In the genomic region with DNA sequence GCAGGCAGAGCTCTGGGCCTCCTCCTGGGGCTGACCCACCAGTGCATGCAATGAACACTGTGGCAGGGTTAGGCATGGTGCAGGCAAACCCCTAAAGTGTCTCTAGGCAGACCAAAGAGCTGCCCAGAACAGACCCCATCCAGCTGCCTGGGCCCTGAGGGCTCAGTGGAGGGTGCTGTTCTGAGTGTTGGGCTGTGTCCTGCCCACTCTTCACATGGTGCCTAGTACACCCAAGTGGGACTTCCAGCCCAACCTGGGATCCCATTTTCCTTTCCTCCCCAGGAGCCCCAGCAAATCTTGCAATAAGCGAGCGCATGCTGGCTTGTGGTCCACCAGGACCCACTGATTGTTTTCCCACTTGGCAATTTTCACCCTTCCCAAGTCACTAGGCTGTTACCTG, we compare ENCODE assay signal across 23 cellular contexts.
"Had no signal": no experiment of that assay in that cellular context is flagged by ENCODE, and none has a peak within 500 bp of the region (broad histone marks: within the 10 kb centered on the region; RNA-seq: fewer than 3 reads in every experiment).

No MANE protein-coding gene starts in this region.

- H3K9me3 ChIP-seq: body of pancreas, left ventricle myocardium inferior, right lobe of liver had no signal

- H3K4me3 ChIP-seq: body of pancreas, left ventricle myocardium inferior, right lobe of liver, skin epidermis had no signal

- H3K36me3 Mint-ChIP-seq: activated naive CD4-positive, alpha-beta T cell treated with anti-CD3 and anti-CD28 coated beads, Interleukin-2, amount 10 ng/mL, durations not matched to agents 7 days and 5 days; stimulated activated effector memory CD8-positive, alpha-beta T cell treated with anti-CD3 and anti-CD28 coated beads, Interleukin-12 subunit alpha, Interleukin-12 subunit beta, amount 100 ng/mL, for 72 hours; type B pancreatic cell had no signal

- H3K27ac ChIP-seq: body of pancreas had no signal

- H3K27me3 Mint-ChIP-seq: activated CD4-positive, alpha-beta memory T cell treated with anti-CD3 and anti-CD28 coated beads, Interleukin-2, amount 10 ng/mL, durations not matched to agents 7 days and 5 days; type B pancreatic cell had no signal

- H3K27me3 ChIP-seq: body of pancreas, right lobe of liver had no signal

- H3K9me3 Mint-ChIP-seq: activated CD4-positive, alpha-beta memory T cell treated with anti-CD3 and anti-CD28 coated beads, Interleukin-2, amount 10 ng/mL, durations not matched to agents 7 days and 5 days; activated CD4-positive, alpha-beta T cell treated with anti-CD3 and anti-CD28 coated beads, Interleukin-2, amount 10 ng/mL, durations not matched to agents 24 days and 14 days; activated naive CD4-positive, alpha-beta T cell treated with anti-CD3 and anti-CD28 coated beads, Interleukin-2, amount 10 ng/mL, durations not matched to agents 7 days and 5 days; activated naive CD8-positive, alpha-beta T cell treated with anti-CD3 and anti-CD28 coated beads, Interleukin-2, amount 50 U/mL, for 24 hours; activated T-cell treated with anti-CD3 and anti-CD28 coated beads, Interleukin-2, amount 50 U/mL, for 72 hours; memory B cell; nephron progenitor cell; stimulated activated effector memory CD8-positive, alpha-beta T cell treated with anti-CD3 and anti-CD28 coated beads, Interleukin-12 subunit alpha, Interleukin-12 subunit beta, amount 100 ng/mL, for 72 hours; stimulated activated naive CD8-positive, alpha-beta T cell treated with anti-CD3 and anti-CD28 coated beads, Interleukin-15, amount 100 ng/mL, for 72 hours; T-helper 1 cell treated with Interleukin-12 subunit alpha and Interleukin-12 subunit beta and Interleukin-4 antibody, amounts not matched to agents 30 μg/mL and 1 μg/mL, for 36 hours; type B pancreatic cell had no signal

- H3K4me1 Mint-ChIP-seq: activated CD4-positive, alpha-beta memory T cell treated with anti-CD3 and anti-CD28 coated beads, Interleukin-2, amount 10 ng/mL, durations not matched to agents 7 days and 5 days; activated CD4-positive, alpha-beta T cell treated with anti-CD3 and anti-CD28 coated beads, Interleukin-2, amount 10 ng/mL, durations not matched to agents 24 days and 14 days; stimulated activated effector memory CD8-positive, alpha-beta T cell treated with anti-CD3 and anti-CD28 coated beads, Interleukin-12 subunit alpha, Interleukin-12 subunit beta, amount 100 ng/mL, for 72 hours; stimulated activated naive CD8-positive, alpha-beta T cell treated with anti-CD3 and anti-CD28 coated beads, Interleukin-15, amount 100 ng/mL, for 72 hours had no signal

- H3K27ac Mint-ChIP-seq: activated CD4-positive, alpha-beta memory T cell treated with anti-CD3 and anti-CD28 coated beads, Interleukin-2, amount 10 ng/mL, durations not matched to agents 7 days and 5 days; activated CD4-positive, alpha-beta T cell treated with anti-CD3 and anti-CD28 coated beads, Interleukin-2, amount 10 ng/mL, durations not matched to agents 24 days and 14 days; activated naive CD4-positive, alpha-beta T cell treated with anti-CD3 and anti-CD28 coated beads, Interleukin-2, amount 10 ng/mL, durations not matched to agents 7 days and 5 days; activated naive CD8-positive, alpha-beta T cell treated with anti-CD3 and anti-CD28 coated beads, Interleukin-2, amount 50 U/mL, for 24 hours; activated T-cell treated with anti-CD3 and anti-CD28 coated beads, Interleukin-2, amount 50 U/mL, for 72 hours; memory B cell; stimulated activated effector memory CD8-positive, alpha-beta T cell treated with anti-CD3 and anti-CD28 coated beads, Interleukin-12 subunit alpha, Interleukin-12 subunit beta, amount 100 ng/mL, for 72 hours; stimulated activated naive CD8-positive, alpha-beta T cell treated with anti-CD3 and anti-CD28 coated beads, Interleukin-15, amount 100 ng/mL, for 72 hours; T-helper 1 cell treated with Interleukin-12 subunit alpha and Interleukin-12 subunit beta and Interleukin-4 antibody, amounts not matched to agents 30 μg/mL and 1 μg/mL, for 36 hours; type B pancreatic cell had no signal

- DNase-seq: activated CD4-positive, alpha-beta memory T cell treated with anti-CD3 and anti-CD28 coated beads, Interleukin-2, amount 10 ng/mL, durations not matched to agents 7 days and 5 days; activated CD4-positive, alpha-beta T cell treated with anti-CD3 and anti-CD28 coated beads, Interleukin-2, amount 10 ng/mL, durations not matched to agents 24 days and 14 days; activated CD4-positive, CD25-positive, alpha-beta regulatory T cell; activated effector memory CD4-positive, alpha-beta T cell treated with Interleukin-2 at 50 U/mL for 16 hours; activated naive CD4-positive, alpha-beta T cell treated with anti-CD3 and anti-CD28 coated beads, Interleukin-2, amount 10 ng/mL, durations not matched to agents 7 days and 5 days; activated naive CD8-positive, alpha-beta T cell treated with anti-CD3 and anti-CD28 coated beads, Interleukin-2, amount 50 U/mL, for 24 hours; activated T-cell treated with anti-CD3 and anti-CD28 coated beads, Interleukin-2, amount 50 U/mL, for 72 hours; body of pancreas; caudate nucleus; effector memory CD4-positive, alpha-beta T cell; hippocampal formation; left ventricle myocardium inferior; nephron progenitor cell; occipital lobe; stimulated activated CD4-positive, alpha-beta T cell treated with anti-CD3 and anti-CD28 coated beads, Interleukin-2, amount 100 ng/mL, for 24 hours; stimulated activated naive CD8-positive, alpha-beta T cell treated with anti-CD3 and anti-CD28 coated beads, Interleukin-15, amount 100 ng/mL, for 72 hours had no signal

- H3K36me3 ChIP-seq: left ventricle myocardium inferior, right lobe of liver had no signal

- FAIRE-seq: frontal cortex had no signal

- H3K4me3 Mint-ChIP-seq: activated CD4-positive, alpha-beta memory T cell treated with anti-CD3 and anti-CD28 coated beads, Interleukin-2, amount 10 ng/mL, durations not matched to agents 7 days and 5 days; activated CD4-positive, alpha-beta T cell treated with anti-CD3 and anti-CD28 coated beads, Interleukin-2, amount 10 ng/mL, durations not matched to agents 24 days and 14 days; activated naive CD4-positive, alpha-beta T cell treated with anti-CD3 and anti-CD28 coated beads, Interleukin-2, amount 10 ng/mL, durations not matched to agents 7 days and 5 days; activated naive CD8-positive, alpha-beta T cell treated with anti-CD3 and anti-CD28 coated beads, Interleukin-2, amount 50 U/mL, for 24 hours; activated T-cell treated with anti-CD3 and anti-CD28 coated beads, Interleukin-2, amount 50 U/mL, for 72 hours; memory B cell; nephron progenitor cell; stimulated activated effector memory CD8-positive, alpha-beta T cell treated with anti-CD3 and anti-CD28 coated beads, Interleukin-12 subunit alpha, Interleukin-12 subunit beta, amount 100 ng/mL, for 72 hours; stimulated activated naive CD8-positive, alpha-beta T cell treated with anti-CD3 and anti-CD28 coated beads, Interleukin-15, amount 100 ng/mL, for 72 hours; T-helper 1 cell treated with Interleukin-12 subunit alpha and Interleukin-12 subunit beta and Interleukin-4 antibody, amounts not matched to agents 30 μg/mL and 1 μg/mL, for 36 hours; type B pancreatic cell had no signal

- ATAC-seq: activated naive CD8-positive, alpha-beta T cell treated with anti-CD3 and anti-CD28 coated beads, Interleukin-2, amount 50 U/mL, for 24 hours; activated T-cell treated with anti-CD3 and anti-CD28 coated beads, Interleukin-2, amount 50 U/mL, for 72 hours; body of pancreas; right lobe of liver; stimulated activated effector memory CD8-positive, alpha-beta T cell treated with anti-CD3 and anti-CD28 coated beads, Interleukin-12 subunit alpha, Interleukin-12 subunit beta, amount 100 ng/mL, for 72 hours; stimulated activated naive CD8-positive, alpha-beta T cell treated with anti-CD3 and anti-CD28 coated beads, Interleukin-15, amount 100 ng/mL, for 72 hours had no signal
